Comparison of ENCODE assay signal across 24 cellular contexts in genomic region chr16:3607161-3607560, GRCh38. TPM values are rescaled to one million over a fixed set of nuclear protein-coding genes. Genes with fewer than 3 reads are reported as not detected.
A peak's percentile ranks its signal among the peaks of the same experiment; 100 is the strongest.
DNase-seq lines count a peak whose midpoint lies in the region; ATAC-seq, FAIRE-seq and TF ChIP-seq lines count a peak whose summit lies in the region.
"Had no signal": no experiment of that assay in that cellular context is flagged by ENCODE, and none has a peak within 500 bp of the region (broad histone marks: within the 10 kb centered on the region; RNA-seq: fewer than 3 reads in every experiment).

No MANE protein-coding gene starts in this region.

- peak; percentile 21 for ATAC-seq in GM12878
- ATAC-seq in stimulated activated memory B cell treated with anti-CD40 and anti-IgM and Interleukin-4, amounts not matched to agents 10 μg/mL and 1 μg/mL and 100 μg/mL, for 72 hours = no peak
- ATAC-seq in heart right ventricle = no peak
- ATAC-seq: CD8-positive, alpha-beta T cell; K562; Right ventricle myocardium inferior had no signal

- H3K4me3 ChIP-seq in DOHH2 (ENCODE audit: low read length) (peak overlapping the region; percentile 68), GM12878 (no peak overlapping the region), heart right ventricle (no peak overlapping the region)
- H3K4me3 ChIP-seq: K562, SJSA1 had no signal

- DNase-seq in NAMALWA (ENCODE audit: low spot score) (peak; percentile 76), GM12878 (ENCODE audit: low read depth, low spot score) (no peak), heart right ventricle (no peak), Calu3 (no peak), DMS 273 treated with DMSO at 0.1 percent for 48 hours (lab: John Stamatoyannopoulos, UW) (no peak)
- DNase-seq: CD8-positive, alpha-beta T cell; EL; GF-D8; H7; NCI-H1092 treated with DMSO at 0.1 percent for 48 hours; NCI-H1436 treated with DMSO at 0.1 percent for 48 hours; NCI-H2029; NCI-H2227 treated with DMSO at 0.1 percent for 48 hours; NCI-H510A treated with DMSO at 0.1 percent for 48 hours; NCI-H748 treated with DMSO at 0.1 percent for 48 hours; NK-92 treated with Interleukin-12 subunit alpha and Interleukin-12 subunit beta, amount 100 ng/mL, for 24 hours; OCI-M1 had no signal

- WGBS in GM12878 (ENCODE audit: insufficient coverage, insufficient replicate concordance, low lambda C conversion rate, missing lambda C conversion rate) = 42% methylated on average over 7 of the region's 7 CpGs
- WGBS in heart right ventricle, 2 donors = 91 to 93% methylated on average over 7 of the region's 7 CpGs

- SMC1A ChIA-PET in GM12878 (lab: Charles Lee; ENCODE audit: uncharacterized antibody, unreplicated experiment) = interaction anchor here (1.1 to 1.5 kb wide), 3 partner anchors 18 to 30 kb away, joined by 3 to 5 read pairs (median 3); no protein-coding TSS in a partner anchor

- intact Hi-C loops in GM12878 (cut with micrococcal nuclease; ENCODE audit: unreplicated experiment) (loop anchor here (2.0 kb wide), 1 partner anchor 28 kb away; no protein-coding TSS in a partner anchor), heart right ventricle (cut with DNase I) (no loop called here), Calu3 (cut with micrococcal nuclease; ENCODE audit: unreplicated experiment) (no loop called here)

- H3K4me2 ChIP-seq in DOHH2 (ENCODE audit: low read length) = peak overlapping the region; percentile 78
- H3K4me2 ChIP-seq in GM12878 (ENCODE audit: control insufficient read depth, insufficient read depth) = peak overlapping the region; percentile 36

- no peak for FAIRE-seq in GM12878 (lab: Jason Lieb, UNC)
- FAIRE-seq: K562, RCC 7860 had no signal

- H3K4me3 Mint-ChIP-seq in stimulated activated memory B cell treated with anti-CD40 and anti-IgM and Interleukin-4, amounts not matched to agents 10 μg/mL and 1 μg/mL and 100 μg/mL, for 72 hours = no peak overlapping the region
- H3K4me3 Mint-ChIP-seq in Calu3 (ENCODE audit: low read depth, unreplicated experiment) = no peak overlapping the region
- H3K4me3 Mint-ChIP-seq: CD8-positive, alpha-beta T cell had no signal

- H3F3A ChIP-seq in DOHH2 (ENCODE audit: control insufficient read depth, insufficient read depth) = peaks cover 24% of the 10 kb centered on the region

- H3K79me2 ChIP-seq in DOHH2 (ENCODE audit: control insufficient read depth, low read length) = peaks cover 59% of the 10 kb centered on the region
- H3K79me2 ChIP-seq in GM12878 (ENCODE audit: control insufficient read depth, insufficient read depth, low read length) = peaks cover 17% of the 10 kb centered on the region

- H3K9me3 ChIP-seq in DOHH2 (ENCODE audit: control insufficient read depth, insufficient read depth, low read length) (peaks cover 9% of the 10 kb centered on the region; the same call in 1 of the 2 replicates), GM12878 (replicated peaks; ENCODE audit: control insufficient read depth, insufficient read depth, low read length) (no peaks in the 10 kb centered on the region), heart right ventricle (no peaks in the 10 kb centered on the region)
- H3K9me3 ChIP-seq: SJSA1 had no signal

- H3K4me1 ChIP-seq in DOHH2 (ENCODE audit: control insufficient read depth, low read length) (peaks cover 47% of the 10 kb centered on the region), GM12878 (ENCODE audit: control insufficient read depth, insufficient read depth, low read length) (peaks cover 25% of the 10 kb centered on the region), heart right ventricle (peaks cover 0 to 18% (median 14%) of the 10 kb centered on the region in 9 donors)

- no peaks in the 10 kb centered on the region for H4K20me1 ChIP-seq in DOHH2 (ENCODE audit: control insufficient read depth, insufficient read depth, low read depth, low read length)
- no peaks in the 10 kb centered on the region for H4K20me1 ChIP-seq in GM12878 (ENCODE audit: control insufficient read depth, insufficient read depth)

- peaks cover 77% of the 10 kb centered on the region for H3K36me3 ChIP-seq in DOHH2 (ENCODE audit: control insufficient read depth, low read length)
- peaks cover 0 to 6% of the 10 kb centered on the region in 2 experiments; a peak in 2 of 4 replicates for H3K36me3 ChIP-seq in GM12878 (ENCODE audit: control insufficient read depth in 2 of 2, insufficient read depth in 2 of 2, low read length in 1 of 2)
- H3K36me3 ChIP-seq in heart right ventricle = peaks cover 0 to 44% (median 13%) of the 10 kb centered on the region in 9 donors

- CTCF ChIA-PET in GM12878 (lab: Yijun Ruan, JAX) = interaction anchor here (0.7 to 0.9 kb wide), 2 partner anchors 19 to 21 kb away, joined by 3 read pairs; no protein-coding TSS in a partner anchor
- CTCF ChIA-PET in Calu3 (lab: Charles Lee) = interaction anchor here (0.6 kb wide), 2 partner anchors 51 to 665 kb away, joined by 6 to 7 read pairs; no protein-coding TSS in a partner anchor

- H2AFZ ChIP-seq in GM12878 (ENCODE audit: control insufficient read depth, low read depth, low read length) = peak overlapping the region; percentile 11; the same call in 1 of the 2 replicates

- H3K27me3 Mint-ChIP-seq in stimulated activated memory B cell treated with anti-CD40 and anti-IgM and Interleukin-4, amounts not matched to agents 10 μg/mL and 1 μg/mL and 100 μg/mL, for 72 hours = no peaks in the 10 kb centered on the region
- no peaks in the 10 kb centered on the region for H3K27me3 Mint-ChIP-seq in Calu3 (ENCODE audit: unreplicated experiment)

- no peak for TF ChIP-seq EP300 in GM12878 (IDR thresholded peaks at IDR 0.05; ENCODE audit: borderline replicate concordance in 1 of 2, control insufficient read depth in 1 of 2, low read depth in 2 of 2, low read length in 2 of 2)

- peaks cover 25% of the 10 kb centered on the region for H3K36me3 Mint-ChIP-seq in stimulated activated memory B cell treated with anti-CD40 and anti-IgM and Interleukin-4, amounts not matched to agents 10 μg/mL and 1 μg/mL and 100 μg/mL, for 72 hours
- H3K36me3 Mint-ChIP-seq in Calu3 (ENCODE audit: insufficient read depth, unreplicated experiment) = peaks cover 40% of the 10 kb centered on the region

- H3K27ac Mint-ChIP-seq in stimulated activated memory B cell treated with anti-CD40 and anti-IgM and Interleukin-4, amounts not matched to agents 10 μg/mL and 1 μg/mL and 100 μg/mL, for 72 hours = peak overlapping the region; percentile 46
- no peak overlapping the region for H3K27ac Mint-ChIP-seq in Calu3 (ENCODE audit: unreplicated experiment)
- H3K27ac Mint-ChIP-seq: CD8-positive, alpha-beta T cell had no signal

- BruUV-seq in GM12878 (replicated peaks; lab: Mats Ljungman, UMichigan) (no TSS peak), Calu3 (replicated peaks; lab: Mats Ljungman, UMichigan) (no TSS peak)

- H3K4me1 Mint-ChIP-seq in stimulated activated memory B cell treated with anti-CD40 and anti-IgM and Interleukin-4, amounts not matched to agents 10 μg/mL and 1 μg/mL and 100 μg/mL, for 72 hours = peaks cover 30% of the 10 kb centered on the region
- H3K4me1 Mint-ChIP-seq in Calu3 (ENCODE audit: low read depth, unreplicated experiment) = peaks cover 12% of the 10 kb centered on the region

- RAD21 ChIA-PET in GM12878 (lab: Charles Lee; ENCODE audit: unreplicated experiment) = interaction anchor here (0.7 kb wide), 1 partner anchor 97 kb away, joined by 3 read pairs; no protein-coding TSS in a partner anchor

- H3K27ac ChIP-seq in DOHH2 (ENCODE audit: low read depth, low read length) (peak overlapping the region; percentile 86), GM12878 (ENCODE audit: control insufficient read depth, insufficient read depth) (peak overlapping the region; percentile 9), heart right ventricle (no peak overlapping the region)
- H3K27ac ChIP-seq: SJSA1 had no signal

- no peaks in the 10 kb centered on the region for H3K9me2 ChIP-seq in DOHH2 (replicated peaks; ENCODE audit: control insufficient read depth, low read length)

- POLR2A ChIA-PET in GM12878 (lab: Charles Lee) = interaction anchor here (0.6 to 0.9 kb wide), 4 partner anchors 13 to 29 kb away, joined by 3 read pairs; no protein-coding TSS in a partner anchor

- H3K9ac ChIP-seq in GM12878 (ENCODE audit: control insufficient read depth, insufficient read depth, low read length) = peak overlapping the region; percentile 15; the same call in 1 of the 2 replicates

- H3K27me3 ChIP-seq in DOHH2 (ENCODE audit: control insufficient read depth, low read length) (no peaks in the 10 kb centered on the region), GM12878 (replicated peaks in 1 of 2; ENCODE audit: control insufficient read depth in 2 of 2, insufficient read depth in 2 of 2, low read length in 1 of 2) (no peaks in the 10 kb centered on the region), heart right ventricle (no peaks in the 10 kb centered on the region)
- H3K27me3 ChIP-seq: SJSA1 had no signal

- no peak for TF ChIP-seq RAD21 in GM12878 (IDR thresholded peaks at IDR 0.05; ENCODE audit: insufficient read depth, low read depth, low read length)

- TF ChIP-seq CTCF in DOHH2 (IDR thresholded peaks at IDR 0.05; ENCODE audit: low read depth, low read length, poor library complexity, severe bottlenecking) (no peak), GM12878 (IDR thresholded peaks at IDR 0.05 in 2 of 3, conservative IDR thresholded peaks at IDR 0.05 in 1 of 3; ENCODE audit: control insufficient read depth in 2 of 3, extremely low read depth in 1 of 3, insufficient read depth in 1 of 3, low read depth in 3 of 3, low read length in 3 of 3) (no peak), heart right ventricle (IDR thresholded peaks at IDR 0.05) (no peak), Calu3 (IDR thresholded peaks at IDR 0.05; ENCODE audit: unreplicated experiment) (no peak)

- in situ Hi-C loops in GM12878 (cut with MboI) = no loop called here

- no peaks in the 10 kb centered on the region for H3K9me3 Mint-ChIP-seq in stimulated activated memory B cell treated with anti-CD40 and anti-IgM and Interleukin-4, amounts not matched to agents 10 μg/mL and 1 μg/mL and 100 μg/mL, for 72 hours
- H3K9me3 Mint-ChIP-seq in Calu3 (ENCODE audit: low read depth, unreplicated experiment) = no peaks in the 10 kb centered on the region
- H3K9me3 Mint-ChIP-seq: CD8-positive, alpha-beta T cell had no signal

- no peak for TF ChIP-seq POLR2A in GM12878 (IDR thresholded peaks at IDR 0.05; ENCODE audit: low read depth, low read length)

RNA-seq across cellular contexts. Expression of gene SLX4, which starts 4.2 kb away (rescaled TPM):
- 39.7 and 42.6 TPM in 2 replicates for total RNA-seq in GM12878 (2013; cell fraction: nucleolus; rRNA removed)
- total RNA-seq in GM12878 (2014; rRNA removed) = 6.0 and 6.1 TPM in 2 replicates
- total RNA-seq in GM12878 (2014; rRNA removed; fragmentation: Illumina TruSeq; extraction: Trizol) = 4.7 and 5.1 TPM in 2 replicates
- 12.3 and 12.4 TPM in 2 replicates for total RNA-seq in GM12878 (2021)
- polyA plus RNA-seq in GM12878 (2011; ENCODE audit: low read depth) = 2.5 TPM
- 2.7 and 3.3 TPM in 2 replicates for polyA plus RNA-seq in GM12878 (2011; rRNA removed)
- 3.5 and 3.6 TPM in 2 replicates for polyA plus RNA-seq in GM12878 (2011; cell fraction: cytosol; rRNA removed)
- 10.3 and 17.8 TPM in 2 replicates for polyA plus RNA-seq in GM12878 (2011; cell fraction: nucleus; rRNA removed)
- 5.4 and 5.7 TPM in 2 replicates for polyA plus RNA-seq in GM12878 (2012)
- polyA plus RNA-seq in GM12878 (2014; fragmentation: Illumina TruSeq; extraction: Trizol) = 6.9 and 8.0 TPM in 2 replicates
- under 1 TPM; 0.18 to 0.47 TPM for polyA plus RNA-seq in GM12878 (2014; fragmentation: Nextera tagmentation; extraction: Ambion mirVana)
- 8.3 and 8.4 TPM in 2 replicates for polyA plus RNA-seq in GM12878 (2014; rRNA removed)
- 1 to 10 TPM; 4.1 to 4.5 TPM for polyA plus RNA-seq in GM12878 (2016; fragmentation: Nextera tagmentation; extraction: Ambion mirVana)
- polyA minus RNA-seq in GM12878 (2011; rRNA and poly(A)+ RNA removed) = 5.3 and 6.8 TPM in 2 replicates
- polyA minus RNA-seq in GM12878 (2011; cell fraction: cytosol; rRNA and poly(A)+ RNA removed) = 2.4 and 3.7 TPM in 2 replicates
- 4.4 and 8.1 TPM in 2 replicates for polyA minus RNA-seq in GM12878 (2011; cell fraction: nucleus; rRNA and poly(A)+ RNA removed)
- total RNA-seq in heart right ventricle = 1 to 10 TPM; 2.4 to 3.6 (median 2.9) TPM
- polyA plus RNA-seq in heart right ventricle = 1 to 10 TPM; 1.1 to 4.4 TPM
- 15.9 and 18.2 TPM in 2 replicates for total RNA-seq in Calu3 (2022)

RNA-seq across cellular contexts. Expression of gene NLRC3, which starts 30.0 kb away (rescaled TPM):
- total RNA-seq in GM12878 (2013; cell fraction: nucleolus; rRNA removed) = 18.8 and 19.2 TPM in 2 replicates
- total RNA-seq in GM12878 (2014; rRNA removed) (14.1 and 15.0 TPM in 2 replicates), GM12878 (2014; rRNA removed; fragmentation: Illumina TruSeq; extraction: Trizol) (7.9 and 8.2 TPM in 2 replicates), GM12878 (2021) (17.8 and 18.2 TPM in 2 replicates), heart right ventricle (1 to 10 TPM in 6 of 10 donors, under 1 TPM in 4; 0.42 to 2.5 (median 1.1) TPM), Calu3 (2022) (0.37 and 0.42 TPM in 2 replicates)
- polyA plus RNA-seq in GM12878 (2011; ENCODE audit: low read depth) = 4.9 TPM
- polyA plus RNA-seq in GM12878 (2011; rRNA removed) (6.7 and 6.8 TPM in 2 replicates), GM12878 (2014; fragmentation: Illumina TruSeq; extraction: Trizol) (9.2 and 9.4 TPM in 2 replicates), GM12878 (2014; fragmentation: Nextera tagmentation; extraction: Ambion mirVana) (1 to 10 TPM; 2.2 to 2.4 TPM), GM12878 (2014; rRNA removed) (11.1 and 11.2 TPM in 2 replicates), GM12878 (2016; fragmentation: Nextera tagmentation; extraction: Ambion mirVana) (1 to 10 TPM; 6.1 to 6.9 TPM), heart right ventricle (under 1 TPM; 0.26 to 0.88 TPM)
- 6.4 and 7.8 TPM in 2 replicates for polyA plus RNA-seq in GM12878 (2011; cell fraction: cytosol; rRNA removed)
- 9.2 and 11.5 TPM in 2 replicates for polyA plus RNA-seq in GM12878 (2011; cell fraction: nucleus; rRNA removed)
- 7.0 and 7.7 TPM in 2 replicates for polyA plus RNA-seq in GM12878 (2012)
- 4.2 and 12.5 TPM in 2 replicates for polyA minus RNA-seq in GM12878 (2011; rRNA and poly(A)+ RNA removed)
- polyA minus RNA-seq in GM12878 (2011; cell fraction: cytosol; rRNA and poly(A)+ RNA removed) = 4.5 and 6.1 TPM in 2 replicates
- polyA minus RNA-seq in GM12878 (2011; cell fraction: nucleus; rRNA and poly(A)+ RNA removed) = 8.1 and 12.9 TPM in 2 replicates
- total RNA-seq: SJSA1 had no signal
- polyA plus RNA-seq: BJ had no signal

RNA-seq across cellular contexts. Expression of gene DNASE1, which starts 47.3 kb away (rescaled TPM):
- 67.9 and 71.9 TPM in 2 replicates for total RNA-seq in GM12878 (2013; cell fraction: nucleolus; rRNA removed)
- 9.4 and 9.9 TPM in 2 replicates for total RNA-seq in GM12878 (2014; rRNA removed)
- total RNA-seq in GM12878 (2014; rRNA removed; fragmentation: Illumina TruSeq; extraction: Trizol) = 4.8 and 7.0 TPM in 2 replicates
- total RNA-seq in GM12878 (2021) = 7.9 and 8.3 TPM in 2 replicates
- polyA plus RNA-seq in GM12878 (2011; ENCODE audit: low read depth) = 4.2 TPM
- 6.3 and 8.7 TPM in 2 replicates for polyA plus RNA-seq in GM12878 (2011; rRNA removed)
- 8.8 and 11.9 TPM in 2 replicates for polyA plus RNA-seq in GM12878 (2011; cell fraction: cytosol; rRNA removed)
- polyA plus RNA-seq in GM12878 (2011; cell fraction: nucleus; rRNA removed) = 33.3 and 41.6 TPM in 2 replicates
- 6.4 and 10.5 TPM in 2 replicates for polyA plus RNA-seq in GM12878 (2012)
- 4.6 and 7.3 TPM in 2 replicates for polyA plus RNA-seq in GM12878 (2014; fragmentation: Illumina TruSeq; extraction: Trizol)
- 1 to 10 TPM in 1 of 2 experiments, under 1 TPM in 1; 0.23 to 1.7 TPM for polyA plus RNA-seq in GM12878 (2014; fragmentation: Nextera tagmentation; extraction: Ambion mirVana)
- polyA plus RNA-seq in GM12878 (2014; rRNA removed) = 12.0 and 15.1 TPM in 2 replicates
- 1 to 10 TPM; 7.6 to 9.2 TPM for polyA plus RNA-seq in GM12878 (2016; fragmentation: Nextera tagmentation; extraction: Ambion mirVana)
- polyA minus RNA-seq in GM12878 (2011; rRNA and poly(A)+ RNA removed) = 10.2 and 21.3 TPM in 2 replicates
- 4.1 and 4.9 TPM in 2 replicates for polyA minus RNA-seq in GM12878 (2011; cell fraction: cytosol; rRNA and poly(A)+ RNA removed)
- 11.5 and 18.0 TPM in 2 replicates for polyA minus RNA-seq in GM12878 (2011; cell fraction: nucleus; rRNA and poly(A)+ RNA removed)
- 10 to 100 TPM in 1 of 10 donors, 1 to 10 TPM in 9; 3.4 to 10.5 (median 7.4) TPM for total RNA-seq in heart right ventricle
- polyA plus RNA-seq in heart right ventricle = 10 to 100 TPM in 1 of 2 donors, 1 to 10 TPM in 1; 3.3 to 15.9 TPM
- 26.0 and 31.6 TPM in 2 replicates for total RNA-seq in Calu3 (2022)

Comparison
In these comparisons a context has a peak if more than half of its experiments do, and no peak if none do; other contexts are left out.
1. H3K27ac ChIP-seq: peak in DOHH2 (single experiment) and GM12878 (single experiment); none in heart right ventricle (0 of 10).